ENCODE assay signal across 8 cellular contexts in the genomic region with DNA sequence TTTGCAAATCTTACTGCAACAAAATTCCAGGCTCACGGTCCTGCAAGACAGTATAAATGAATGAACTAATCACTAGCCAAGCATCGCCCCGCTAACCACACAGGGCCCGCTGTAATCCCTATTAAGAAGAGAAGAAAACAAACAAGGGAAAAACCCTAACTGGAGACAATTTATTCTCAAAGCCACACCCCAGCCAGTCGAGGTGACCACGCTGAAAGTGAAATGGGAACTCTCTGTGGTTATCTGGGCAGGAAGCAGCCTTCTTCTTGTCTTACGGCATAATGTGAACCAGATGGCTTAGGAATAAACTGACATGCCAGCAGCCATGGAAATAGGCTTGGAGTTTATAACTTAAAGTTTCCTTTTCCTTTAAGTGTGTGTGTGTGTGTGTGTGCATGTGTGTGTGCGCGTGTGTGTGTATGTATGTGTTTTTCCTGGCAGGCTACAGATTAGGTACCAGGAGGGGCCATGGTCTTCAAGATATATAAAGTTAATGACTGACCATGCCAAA.
DNase-seq lines count a peak whose midpoint lies in the region; ATAC-seq and TF ChIP-seq lines count a peak whose summit lies in the region.

No MANE protein-coding gene starts in this region.

- intact Hi-C loops in activated CD4-positive, alpha-beta T cell treated with anti-CD3 and anti-CD28 coated beads, Interleukin-2, amount 10 ng/mL, durations not matched to agents 24 days and 14 days (cut with micrococcal nuclease): no loop called here

- no peaks in the 10 kb centered on the region for H3K36me3 Mint-ChIP-seq in activated CD4-positive, alpha-beta T cell treated with anti-CD3 and anti-CD28 coated beads, Interleukin-2, amount 10 ng/mL, durations not matched to agents 24 days and 14 days (ENCODE audit: low read depth)

- no peak overlapping the region for H3K27ac Mint-ChIP-seq in activated CD4-positive, alpha-beta T cell treated with anti-CD3 and anti-CD28 coated beads, Interleukin-2, amount 10 ng/mL, durations not matched to agents 24 days and 14 days

- H3K4me3 Mint-ChIP-seq in activated CD4-positive, alpha-beta T cell treated with anti-CD3 and anti-CD28 coated beads, Interleukin-2, amount 10 ng/mL, durations not matched to agents 24 days and 14 days: no peak overlapping the region

- peak overlapping the region; percentile 32 for H3K4me3 ChIP-seq in WI38 (ENCODE audit: low read depth, low read length)

- no peak for TF ChIP-seq CTCF in WI38 (IDR thresholded peaks at IDR 0.05; ENCODE audit: low read depth, low read length)

- ATAC-seq in GM21360 (IDR thresholded peaks at IDR 0.05; ENCODE audit: unreplicated experiment) (peak; percentile 99), HG03457 (IDR thresholded peaks at IDR 0.05; ENCODE audit: unreplicated experiment) (peak; percentile 99)

- no peaks in the 10 kb centered on the region for H3K27me3 Mint-ChIP-seq in activated CD4-positive, alpha-beta T cell treated with anti-CD3 and anti-CD28 coated beads, Interleukin-2, amount 10 ng/mL, durations not matched to agents 24 days and 14 days

- peaks cover 3% of the 10 kb centered on the region for H3K4me1 Mint-ChIP-seq in activated CD4-positive, alpha-beta T cell treated with anti-CD3 and anti-CD28 coated beads, Interleukin-2, amount 10 ng/mL, durations not matched to agents 24 days and 14 days

- peak; percentile 94 for DNase-seq in Daoy (ENCODE audit: low read depth)
- peak; percentile 69 for DNase-seq in left kidney (ENCODE audit: low read depth, low spot score)
- no peak for DNase-seq in SW 1271 (lab: John Stamatoyannopoulos, UW)
- DNase-seq in stimulated activated CD4-positive, alpha-beta T cell treated with anti-CD3 and anti-CD28 coated beads, Interleukin-4, amount 100 ng/mL, for 4 hours: no peak
- no peak for DNase-seq in activated CD4-positive, alpha-beta T cell treated with anti-CD3 and anti-CD28 coated beads, Interleukin-2, amount 10 ng/mL, durations not matched to agents 24 days and 14 days

- no peaks in the 10 kb centered on the region for H3K9me3 Mint-ChIP-seq in activated CD4-positive, alpha-beta T cell treated with anti-CD3 and anti-CD28 coated beads, Interleukin-2, amount 10 ng/mL, durations not matched to agents 24 days and 14 days

Comparison
In these comparisons a context has a peak if more than half of its experiments do, and no peak if none do; other contexts are left out.
1. DNase-seq: peak in Daoy (single experiment) and left kidney (single experiment); none in SW 1271 (0 of 2), stimulated activated CD4-positive, alpha-beta T cell treated with anti-CD3 and anti-CD28 coated beads, Interleukin-4, amount 100 ng/mL, for 4 hours (0 of 2) and activated CD4-positive, alpha-beta T cell treated with anti-CD3 and anti-CD28 coated beads, Interleukin-2, amount 10 ng/mL, durations not matched to agents 24 days and 14 days (single experiment).